In the genomic region with DNA sequence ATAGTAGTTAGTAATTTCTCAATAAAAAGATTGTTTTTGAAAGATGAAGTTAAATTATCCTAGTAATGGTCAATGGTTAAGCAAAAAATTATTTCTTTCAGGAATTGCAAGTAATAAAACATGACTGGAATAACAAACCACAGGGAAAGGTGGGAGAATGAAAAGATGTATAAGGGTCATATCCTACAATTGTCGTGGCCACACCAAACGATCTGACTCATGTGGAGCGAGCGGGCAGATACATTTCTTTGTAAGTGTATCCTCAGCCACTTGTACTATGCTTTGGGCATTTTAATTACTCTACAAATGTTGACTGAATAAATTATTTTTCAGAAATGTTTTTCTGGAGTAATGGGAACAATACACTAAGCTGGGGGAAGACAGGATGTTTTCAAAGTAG, we compare ENCODE assay signal across 8 cellular contexts. TPM values are rescaled to one million over a fixed set of nuclear protein-coding genes. Genes with fewer than 3 reads are reported as not detected.
"Had no signal": no experiment of that assay in that cellular context is flagged by ENCODE, and none has a peak within 500 bp of the region (broad histone marks: within the 10 kb centered on the region; RNA-seq: fewer than 3 reads in every experiment).

No MANE protein-coding gene starts in this region.

- H3K4me2 ChIP-seq: GM23338 had no signal

- H3K4me3 Mint-ChIP-seq: GM23338, H9 had no signal

- FAIRE-seq: H1, H54, HTR-8/SVneo had no signal

- DNase-seq: H9, HCEC 1CT, IMR-90 had no signal

- H3K4me3 ChIP-seq: GM23338 had no signal

- H3K27ac Mint-ChIP-seq: GM23338, H9 had no signal

- ATAC-seq: GM23338 had no signal

- H2AFZ ChIP-seq: GM23338 had no signal

RNA-seq across cellular contexts. Expression of gene ACSM4, which starts 45.5 kb away (rescaled TPM):
- total RNA-seq: GM23338, H1, H9, HT-29, IMR-90 had no signal
- polyA plus RNA-seq: GM23338, H1, IMR-90 had no signal
